1 cellular context compared by ENCODE assay signal in genomic region chr3:53881691-53882593, GRCh38.
A peak's percentile ranks its signal among the peaks of the same experiment; 100 is the strongest.
TF ChIP-seq lines count a peak whose summit lies in the region.

ACTR8 (minus strand) TSS chr3:53882152; CDS start chr3:53882101, 51 bp downstream.

TF ChIP-seq in HepG2, 621 proteins besides CTCF, POLR2A, EP300 and RAD21 (continued from another document and continues in another):
- TF ChIP-seq ZNF281 (CRISPR knock-in tag; IDR thresholded peaks at IDR 0.05; ENCODE audit: borderline replicate concordance) (peak; percentile 67; the same call in 1 of the 2 replicates), TEAD2 (CRISPR knock-in tag; IDR thresholded peaks at IDR 0.05) (no peak), TRAFD1 (CRISPR knock-in tag; IDR thresholded peaks at IDR 0.05; ENCODE audit: borderline replicate concordance) (no peak; the same call in 1 of the 2 replicates), ZNF451 (CRISPR knock-in tag; IDR thresholded peaks at IDR 0.05) (peak; percentile 80), MIER3 (CRISPR knock-in tag; IDR thresholded peaks at IDR 0.05; ENCODE audit: borderline replicate concordance) (peak; percentile 72; the same call in 1 of the 2 replicates), AGO1 (IDR thresholded peaks at IDR 0.05; ENCODE audit: low read depth, low read length, poor library complexity, severe bottlenecking) (peak; percentile 59), NFKB2 (CRISPR knock-in tag; IDR thresholded peaks at IDR 0.05; ENCODE audit: borderline replicate concordance) (peak; percentile 76; the same call in 1 of the 2 replicates), ZNF512 (CRISPR knock-in tag; IDR thresholded peaks at IDR 0.05) (no peak), CEBPZ (IDR thresholded peaks at IDR 0.05; ENCODE audit: low read length) (no peak), MATR3 (CRISPR knock-in tag; IDR thresholded peaks at IDR 0.05) (no peak), ZNF781 (CRISPR knock-in tag; IDR thresholded peaks at IDR 0.05; ENCODE audit: borderline replicate concordance, not compliant biosample characterization) (no peak), SALL1 (CRISPR knock-in tag; IDR thresholded peaks at IDR 0.05) (peak; percentile 87), ZNF30 (CRISPR knock-in tag; IDR thresholded peaks at IDR 0.05) (no peak), ZNF180 (CRISPR knock-in tag; IDR thresholded peaks at IDR 0.05; ENCODE audit: borderline replicate concordance, low read depth) (no peak), TRIM22 (IDR thresholded peaks at IDR 0.05) (no peak), KMT2A (CRISPR knock-in tag; IDR thresholded peaks at IDR 0.05) (peak; percentile 81; the same call in 1 of the 2 replicates), IRF1 (CRISPR knock-in tag; IDR thresholded peaks at IDR 0.05; ENCODE audit: low read depth) (0 out of 2 replicates have a peak, but pooled peaks have one; percentile 35), ZNF546 (CRISPR knock-in tag; conservative IDR thresholded peaks at IDR 0.05) (peak; percentile 71; the same call in 1 of the 2 replicates), ZNF556 (CRISPR knock-in tag; IDR thresholded peaks at IDR 0.05; ENCODE audit: borderline replicate concordance) (peak; percentile 52; the same call in 1 of the 2 replicates), ZNF367 (CRISPR knock-in tag; IDR thresholded peaks at IDR 0.05; ENCODE audit: borderline replicate concordance) (no peak), HOXA9 (CRISPR knock-in tag; IDR thresholded peaks at IDR 0.05; ENCODE audit: borderline replicate concordance) (no peak), JDP2 (CRISPR knock-in tag; IDR thresholded peaks at IDR 0.05; ENCODE audit: borderline replicate concordance) (no peak), ZNF766 (CRISPR knock-in tag; IDR thresholded peaks at IDR 0.05; ENCODE audit: borderline replicate concordance) (peak; percentile 58; the same call in 1 of the 2 replicates), CHCHD3 (CRISPR knock-in tag; IDR thresholded peaks at IDR 0.05) (peak; percentile 79; the same call in 1 of the 2 replicates), SMC3 (IDR thresholded peaks at IDR 0.05; ENCODE audit: low read length) (no peak), ZNF460 (CRISPR knock-in tag; IDR thresholded peaks at IDR 0.05; ENCODE audit: borderline replicate concordance) (peak; percentile 94), PITX1 (CRISPR knock-in tag; IDR thresholded peaks at IDR 0.05) (no peak), SATB2 (CRISPR knock-in tag; IDR thresholded peaks at IDR 0.05) (no peak), RELA (CRISPR knock-in tag; IDR thresholded peaks at IDR 0.05) (peak; percentile 82; the same call in 1 of the 2 replicates), FOSL1 (CRISPR knock-in tag; IDR thresholded peaks at IDR 0.05; ENCODE audit: borderline replicate concordance) (no peak), FOXK1 (CRISPR knock-in tag; IDR thresholded peaks at IDR 0.05; ENCODE audit: borderline replicate concordance, low read depth) (peak; percentile 46; the same call in 1 of the 2 replicates), AHDC1 (CRISPR knock-in tag; IDR thresholded peaks at IDR 0.05; ENCODE audit: borderline replicate concordance) (peak; percentile 53; the same call in 1 of the 2 replicates), E2F1 (CRISPR knock-in tag; IDR thresholded peaks at IDR 0.05) (no peak), NCOR1 (IDR thresholded peaks at IDR 0.05; ENCODE audit: borderline replicate concordance, low read length) (no peak)
